In genomic region chr2:64904405-64905329, GRCh38 we compare ENCODE assay signal across 14 cellular contexts.
A peak's percentile ranks its signal among the peaks of the same experiment; 100 is the strongest.
DNase-seq lines count a peak whose midpoint lies in the region; ATAC-seq and TF ChIP-seq lines count a peak whose summit lies in the region.
"Had no signal": no experiment of that assay in that cellular context is flagged by ENCODE, and none has a peak within 500 bp of the region (broad histone marks: within the 10 kb centered on the region; RNA-seq: fewer than 3 reads in every experiment).

No MANE protein-coding gene starts in this region.

- no peaks in the 10 kb centered on the region for H3K27me3 ChIP-seq in BLaER1
- no peaks in the 10 kb centered on the region for H3K27me3 ChIP-seq in OCI-LY1 (ENCODE audit: insufficient read depth, low read length)
- H3K27me3 ChIP-seq in liver (ENCODE audit: control insufficient read depth in 4 of 4, insufficient read depth in 4 of 4, low read length in 3 of 4): no peaks in the 10 kb centered on the region
- H3K27me3 ChIP-seq in psoas muscle (ENCODE audit: insufficient read depth in 3 of 3, low read length in 2 of 3): no peaks in the 10 kb centered on the region
- H3K27me3 ChIP-seq: colonic mucosa, spleen had no signal

- WGBS in liver: 54% methylated on average over 11 of the region's 11 CpGs
- WGBS in psoas muscle, 3 donors: 37 to 55% (median 45%) methylated on average over 11 of the region's 11 CpGs

- no peak for TF ChIP-seq RAD21 in liver (IDR thresholded peaks at IDR 0.05)

- H3K79me2 ChIP-seq in OCI-LY1 (ENCODE audit: insufficient read depth, low read length): no peaks in the 10 kb centered on the region

- no peak overlapping the region for H2AFZ ChIP-seq in OCI-LY1 (ENCODE audit: low read length)

- H3K4me3 ChIP-seq in BLaER1 (no peak overlapping the region), OCI-LY1 (ENCODE audit: low read depth, low read length, poor library complexity, severe bottlenecking) (no peak overlapping the region), liver (ENCODE audit: low read depth in 1 of 3, low read length in 3 of 3) (no peak overlapping the region), psoas muscle (no peak overlapping the region)
- H3K4me3 ChIP-seq: colonic mucosa, spleen had no signal

- H3K9me2 ChIP-seq in OCI-LY1 (ENCODE audit: low read depth, low read length): no peaks in the 10 kb centered on the region

- no peaks in the 10 kb centered on the region for H4K20me1 ChIP-seq in BLaER1
- no peaks in the 10 kb centered on the region for H4K20me1 ChIP-seq in OCI-LY1 (ENCODE audit: insufficient read depth, low read length)

- no peak overlapping the region for H3K9ac ChIP-seq in BLaER1
- peak overlapping the region; percentile 10; the same call in 1 of the 2 replicates for H3K9ac ChIP-seq in OCI-LY1 (ENCODE audit: low read length)
- H3K9ac ChIP-seq in liver (ENCODE audit: low read depth in 1 of 2, low read length in 2 of 2): no peak overlapping the region

- H3K4me2 ChIP-seq in BLaER1 (peak overlapping the region; percentile 31), OCI-LY1 (ENCODE audit: low read length) (peak overlapping the region; percentile 38)

- DNase-seq in psoas muscle: no peak
- DNase-seq in iPS-NIHi11 (ENCODE audit: low spot score): no peak
- no peak for DNase-seq in left colon
- DNase-seq: ACHN; activated naive CD8-positive, alpha-beta T cell treated with anti-CD3 and anti-CD28 coated beads, Interleukin-2, amount 10 ng/mL, durations not matched to agents 7 days and 5 days; NCI-H2029; OCI-M1; spleen had no signal

- H3K4me1 ChIP-seq in BLaER1 (peaks cover 12% of the 10 kb centered on the region), OCI-LY1 (ENCODE audit: insufficient read depth, low read length, severe bottlenecking) (peaks cover 24% of the 10 kb centered on the region), liver (ENCODE audit: control insufficient read depth in 4 of 4, insufficient read depth in 4 of 4, low read length in 3 of 4) (peaks cover 5 to 24% (median 15%) of the 10 kb centered on the region in 4 donors), psoas muscle (peaks cover 11% of the 10 kb centered on the region)
- H3K4me1 ChIP-seq: colonic mucosa had no signal

- ATAC-seq in HG02642 (IDR thresholded peaks at IDR 0.05; ENCODE audit: poor library complexity, unreplicated experiment) (peak; percentile 57), psoas muscle (no peak), GM18519 (IDR thresholded peaks at IDR 0.05; ENCODE audit: low FRiP score, unreplicated experiment) (no peak), left colon (no peak)

- H3K27ac ChIP-seq in BLaER1: no peak overlapping the region
- peak overlapping the region; percentile 89 for H3K27ac ChIP-seq in OCI-LY1 (ENCODE audit: low read depth, low read length, poor library complexity, severe bottlenecking)
- H3K27ac ChIP-seq in liver (ENCODE audit: low read depth in 1 of 2, low read length in 2 of 2): no peak overlapping the region
- H3K27ac ChIP-seq in psoas muscle: no peak overlapping the region
- H3K27ac ChIP-seq: colonic mucosa had no signal

- H3K36me3 ChIP-seq in BLaER1 (no peaks in the 10 kb centered on the region), OCI-LY1 (ENCODE audit: insufficient read depth, low read length) (peaks cover 15% of the 10 kb centered on the region; the same call in 1 of the 2 replicates), liver (ENCODE audit: control insufficient read depth in 4 of 4, insufficient read depth in 3 of 4, low read depth in 1 of 4, low read length in 3 of 4) (no peaks in the 10 kb centered on the region), psoas muscle (ENCODE audit: insufficient read depth in 1 of 2, low read depth in 1 of 2) (no peaks in the 10 kb centered on the region)
- H3K36me3 ChIP-seq: colonic mucosa, spleen had no signal

- intact Hi-C loops in psoas muscle (cut with DNase I) (loop anchor here in 1 of 2 donors (10.0 kb wide), 1 partner anchor 1240 kb away; no protein-coding TSS in a partner anchor), left colon (cut with DNase I, micrococcal nuclease) (no loop called here)

- H3F3A ChIP-seq in OCI-LY1 (ENCODE audit: insufficient read depth, low read length): no peaks in the 10 kb centered on the region

- no peak for TF ChIP-seq CTCF in OCI-LY1 (IDR thresholded peaks at IDR 0.05; ENCODE audit: low read length)
- TF ChIP-seq CTCF in liver (IDR thresholded peaks at IDR 0.05; ENCODE audit: low read depth, low read length, missing input control): no peak
- TF ChIP-seq CTCF in psoas muscle (IDR thresholded peaks at IDR 0.05): no peak

- H3K9me3 ChIP-seq in BLaER1 (no peaks in the 10 kb centered on the region), OCI-LY1 (ENCODE audit: low read length) (peaks cover 7% of the 10 kb centered on the region; the same call in 1 of the 2 replicates), liver (ENCODE audit: control insufficient read depth in 4 of 4, low read length in 3 of 4) (no peaks in the 10 kb centered on the region), psoas muscle (no peaks in the 10 kb centered on the region)
- H3K9me3 ChIP-seq: colonic mucosa, spleen had no signal

TF ChIP-seq in liver, 16 proteins besides CTCF, POLR2A, EP300 and RAD21:
- TF ChIP-seq HNF4A (conservative IDR thresholded peaks at IDR 0.05) (peak; percentile 7 to 47), FOXA2 (IDR thresholded peaks at IDR 0.05) (no peak), TAF1 (conservative IDR thresholded peaks at IDR 0.05) (no peak), ZBTB33 (IDR thresholded peaks at IDR 0.05) (no peak)
